38 cellular contexts compared by ENCODE assay signal in the genomic region with DNA sequence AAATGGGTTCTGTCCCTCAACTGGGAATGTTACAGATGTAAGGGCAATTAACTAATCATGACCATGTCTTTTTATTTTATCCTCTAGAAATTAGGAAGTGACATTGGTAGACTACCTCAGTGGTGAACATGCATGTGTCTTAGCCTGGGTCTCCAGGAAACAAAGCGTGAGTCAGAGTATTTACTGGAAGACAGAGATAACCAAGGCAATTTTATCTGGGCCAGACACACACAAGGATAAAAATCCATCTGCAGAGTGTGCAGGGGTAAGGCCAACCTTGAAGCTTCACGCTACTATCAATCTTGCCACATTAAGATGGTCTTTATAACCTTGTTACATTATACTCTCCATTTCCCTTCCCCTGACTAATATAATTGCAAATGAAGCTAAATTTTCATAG.
A peak's percentile ranks its signal among the peaks of the same experiment; 100 is the strongest.
DNase-seq lines count a peak whose midpoint lies in the region; ATAC-seq, FAIRE-seq and TF ChIP-seq lines count a peak whose summit lies in the region.
"Had no signal": no experiment of that assay in that cellular context is flagged by ENCODE, and none has a peak within 500 bp of the region (broad histone marks: within the 10 kb centered on the region; RNA-seq: fewer than 3 reads in every experiment).

No MANE protein-coding gene starts in this region.

- H3K9me3 ChIP-seq in HUES64 (ENCODE audit: insufficient read depth, low read depth, low read length) (peaks cover 14% of the 10 kb centered on the region; the same call in 1 of the 2 replicates), astrocyte (ENCODE audit: insufficient read depth, low read depth, low read length) (no peaks in the 10 kb centered on the region)
- H3K9me3 ChIP-seq: MG63, transverse colon had no signal

- no peaks in the 10 kb centered on the region for H4K20me1 ChIP-seq in astrocyte (ENCODE audit: insufficient read depth, low read length)

- H3K27me3 Mint-ChIP-seq in astrocyte (ENCODE audit: low read depth, unreplicated experiment), result no peaks in the 10 kb centered on the region
- H3K27me3 Mint-ChIP-seq: activated CD4-positive, alpha-beta memory T cell treated with anti-CD3 and anti-CD28 coated beads, Interleukin-2, amount 10 ng/mL, durations not matched to agents 7 days and 5 days; progenitor cell of endocrine pancreas had no signal

- 89% methylated on average over 2 of the region's 2 CpGs for WGBS in HUES64

- no peak overlapping the region for H3K4me2 ChIP-seq in astrocyte (ENCODE audit: low read length)

- FAIRE-seq in astrocyte (lab: Jason Lieb, UNC), result no peak
- FAIRE-seq: D721Med, GM18507, kidney, TTC549 had no signal

- peak overlapping the region; percentile 70 for H3K27ac Mint-ChIP-seq in astrocyte (ENCODE audit: unreplicated experiment)
- H3K27ac Mint-ChIP-seq: activated CD4-positive, alpha-beta memory T cell treated with anti-CD3 and anti-CD28 coated beads, Interleukin-2, amount 10 ng/mL, durations not matched to agents 7 days and 5 days; CD4-positive, CD25-positive, alpha-beta regulatory T cell; HFFc6; natural killer cell; progenitor cell of endocrine pancreas; T-helper 1 cell treated with Interleukin-12 subunit alpha and Interleukin-12 subunit beta and Interleukin-4 antibody, amounts not matched to agents 30 μg/mL and 1 μg/mL, for 36 hours had no signal

- H3K9me3 Mint-ChIP-seq in astrocyte (ENCODE audit: unreplicated experiment), result no peaks in the 10 kb centered on the region
- H3K9me3 Mint-ChIP-seq: T-helper 1 cell treated with Interleukin-12 subunit alpha and Interleukin-12 subunit beta and Interleukin-4 antibody, amounts not matched to agents 30 μg/mL and 1 μg/mL, for 36 hours had no signal

- no peak overlapping the region for H2AFZ ChIP-seq in astrocyte (ENCODE audit: low read depth, low read length)

- peaks cover 25% of the 10 kb centered on the region for H3K4me1 Mint-ChIP-seq in astrocyte (ENCODE audit: low read depth, unreplicated experiment)
- H3K4me1 Mint-ChIP-seq: activated CD4-positive, alpha-beta memory T cell treated with anti-CD3 and anti-CD28 coated beads, Interleukin-2, amount 10 ng/mL, durations not matched to agents 7 days and 5 days; CD4-positive, CD25-positive, alpha-beta regulatory T cell; natural killer cell had no signal

- H3K4me1 ChIP-seq in HUES64 (ENCODE audit: insufficient read depth, low read length), result peaks cover 29% of the 10 kb centered on the region
- no peaks in the 10 kb centered on the region for H3K4me1 ChIP-seq in astrocyte (ENCODE audit: insufficient read depth, low read length)
- H3K4me1 ChIP-seq: transverse colon had no signal

- H3K79me2 ChIP-seq in astrocyte (ENCODE audit: insufficient read depth, low read length), result no peaks in the 10 kb centered on the region

- H3K27ac ChIP-seq in HUES64 (ENCODE audit: low read depth, low read length) (peak overlapping the region; percentile 45; the same call in 1 of the 2 replicates), astrocyte (ENCODE audit: low read depth, low read length) (no peak overlapping the region), caudate nucleus (ENCODE audit: low read depth, low read length) (no peak overlapping the region)
- H3K27ac ChIP-seq: brain microvascular endothelial cell, transverse colon had no signal

- H3K27me3 ChIP-seq in HUES64 (ENCODE audit: insufficient read depth, low read length), result no peaks in the 10 kb centered on the region
- no peaks in the 10 kb centered on the region for H3K27me3 ChIP-seq in astrocyte (ENCODE audit: insufficient read depth, low read length)
- H3K27me3 ChIP-seq: brain microvascular endothelial cell, MG63, transverse colon had no signal

- no peak for TF ChIP-seq CTCF in astrocyte (IDR thresholded peaks at IDR 0.05; ENCODE audit: insufficient read depth, low read depth, low read length)

- DNase-seq in A172 (ENCODE audit: low spot score), result peak; percentile 15
- DNase-seq in astrocyte (ENCODE audit: low read depth), result no peak
- peak; percentile 53 for DNase-seq in islet precursor cell
- DNase-seq in caudate nucleus (lab: John Stamatoyannopoulos, UW), result no peak
- DNase-seq in activated CD4-positive, alpha-beta T cell treated with anti-CD3 and anti-CD28 coated beads, Interleukin-2, amount 50 U/mL, for 4 hours, result no peak
- DNase-seq in stimulated activated CD8-positive, alpha-beta memory T cell treated with anti-CD3 and anti-CD28 coated beads, Interleukin-4, amount 100 ng/mL, for 48 hours, result no peak
- DNase-seq: 8988T; activated CD4-positive, alpha-beta memory T cell treated with anti-CD3 and anti-CD28 coated beads, Interleukin-2, amount 10 ng/mL, durations not matched to agents 7 days and 5 days; activated CD4-positive, alpha-beta T cell treated with anti-CD3 and anti-CD28 coated beads for 1 hour; activated CD8-positive, alpha-beta memory T cell treated with anti-CD3 and anti-CD28 coated beads, Interleukin-2, amount 50 U/mL, for 4 hours; activated naive CD4-positive, alpha-beta T cell; brain microvascular endothelial cell; CD4-positive, CD25-positive, alpha-beta regulatory T cell; DND-41; GOT3; HFFc6; KBM-7; kidney; MG63; natural killer cell; NCI-H1105 treated with DMSO at 0.1 percent for 48 hours; NCI-H187 treated with DMSO at 0.1 percent for 48 hours; NCI-H524; nucleus accumbens; stimulated activated CD4-positive, alpha-beta T cell treated with anti-CD3 and anti-CD28 coated beads, Interleukin-12 subunit alpha, Interleukin-12 subunit beta, amount 100 ng/mL, for 4 hours; stimulated activated CD4-positive, alpha-beta T cell treated with anti-CD3 and anti-CD28 coated beads, Interleukin-2, amount 100 ng/mL, for 48 hours; transverse colon had no signal

- H3K4me3 ChIP-seq in HUES64 (ENCODE audit: low read length) (no peak overlapping the region), astrocyte (ENCODE audit: insufficient read depth, low read depth, low read length) (no peak overlapping the region)
- H3K4me3 ChIP-seq: MG63, transverse colon had no signal

- no peaks in the 10 kb centered on the region for H3K36me3 ChIP-seq in HUES64 (ENCODE audit: insufficient read depth, low read length)
- H3K36me3 ChIP-seq in astrocyte (ENCODE audit: insufficient read depth, low read length), result no peaks in the 10 kb centered on the region
- H3K36me3 ChIP-seq: brain microvascular endothelial cell, MG63, transverse colon had no signal

- peak overlapping the region; percentile 3 for H3K4me3 Mint-ChIP-seq in astrocyte (ENCODE audit: unreplicated experiment)
- H3K4me3 Mint-ChIP-seq: activated CD4-positive, alpha-beta memory T cell treated with anti-CD3 and anti-CD28 coated beads, Interleukin-2, amount 10 ng/mL, durations not matched to agents 7 days and 5 days; CD4-positive, CD25-positive, alpha-beta regulatory T cell; HFFc6; mesothelial cell of epicardium; natural killer cell; T-helper 1 cell treated with Interleukin-12 subunit alpha and Interleukin-12 subunit beta and Interleukin-4 antibody, amounts not matched to agents 30 μg/mL and 1 μg/mL, for 36 hours had no signal

- ATAC-seq in GM21423 (IDR thresholded peaks at IDR 0.05; ENCODE audit: unreplicated experiment), result no peak
- ATAC-seq: natural killer cell, Right ventricle myocardium inferior, sciatic nerve, SK-N-SH treated with all-trans-retinoic acid at 6 μM for 48 hours had no signal

- H3K9ac ChIP-seq in HUES64 (ENCODE audit: low read depth, low read length) (no peak overlapping the region), astrocyte (ENCODE audit: low read length) (no peak overlapping the region)

- H3K36me3 Mint-ChIP-seq in astrocyte (ENCODE audit: low read depth, unreplicated experiment), result no peaks in the 10 kb centered on the region
- H3K36me3 Mint-ChIP-seq: CD4-positive, CD25-positive, alpha-beta regulatory T cell; natural killer cell had no signal

Comparison
In these comparisons a context has a peak if more than half of its experiments do, and no peak if none do; other contexts are left out.
1. DNase-seq: peak in A172 (single experiment) and islet precursor cell (single experiment); none in astrocyte (single experiment), caudate nucleus (0 of 61), activated CD4-positive, alpha-beta T cell treated with anti-CD3 and anti-CD28 coated beads, Interleukin-2, amount 50 U/mL, for 4 hours (0 of 2) and stimulated activated CD8-positive, alpha-beta memory T cell treated with anti-CD3 and anti-CD28 coated beads, Interleukin-4, amount 100 ng/mL, for 48 hours (single experiment).